9 cellular contexts compared by ENCODE assay signal in the genomic region with DNA sequence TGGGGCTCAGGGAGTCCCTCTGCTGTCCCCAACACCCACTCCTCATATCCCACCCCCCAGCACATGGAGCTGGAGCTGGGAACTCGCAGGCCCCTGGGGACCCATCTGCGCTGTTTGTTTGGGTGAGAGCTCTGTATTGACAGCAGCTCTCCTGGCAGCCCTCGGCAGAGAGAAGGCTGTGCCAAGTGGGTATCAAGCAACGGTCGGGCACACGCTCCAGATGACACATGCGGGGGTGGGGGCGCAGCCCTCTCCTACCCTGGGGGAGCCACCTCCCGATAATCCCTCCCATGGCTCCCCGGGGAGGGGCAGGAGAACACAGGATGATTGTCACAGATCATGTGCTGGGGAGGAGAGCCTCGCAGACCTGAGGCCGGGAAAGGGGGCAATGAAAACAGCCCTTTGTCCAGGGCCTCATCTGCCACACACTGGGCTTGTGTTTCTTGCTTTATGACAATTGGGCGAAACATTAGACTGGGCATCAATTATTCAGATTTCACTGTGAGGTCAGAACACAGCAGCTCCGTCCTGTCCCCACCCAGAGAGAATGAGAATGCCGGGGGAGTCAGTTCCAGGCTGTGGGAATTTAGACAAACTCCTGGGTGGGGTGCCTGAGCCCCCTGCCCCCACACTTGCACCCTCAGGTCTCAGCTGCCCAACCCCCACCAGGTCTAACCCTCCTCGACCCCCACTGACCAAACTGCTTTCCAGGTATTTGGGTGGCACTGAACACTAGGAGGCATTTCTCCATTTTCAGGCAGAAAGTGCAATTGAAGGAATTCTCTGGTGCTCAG. TPM values are rescaled to one million over a fixed set of nuclear protein-coding genes. Genes with fewer than 3 reads are reported as not detected.
DNase-seq lines count a peak whose midpoint lies in the region; ATAC-seq and TF ChIP-seq lines count a peak whose summit lies in the region.
"Had no signal": no experiment of that assay in that cellular context is flagged by ENCODE, and none has a peak within 500 bp of the region (broad histone marks: within the 10 kb centered on the region; RNA-seq: fewer than 3 reads in every experiment).

No MANE protein-coding gene starts in this region.

- no peak overlapping the region for H3K27ac ChIP-seq in DND-41 (ENCODE audit: low read length)

- ATAC-seq in DND-41 (ENCODE audit: insufficient read depth, low read depth) = no peak
- peak; percentile 30 for ATAC-seq in esophagus mucosa
- no peak for ATAC-seq in GM19351 (IDR thresholded peaks at IDR 0.05; ENCODE audit: unreplicated experiment)
- no peak for ATAC-seq in HG03175 (IDR thresholded peaks at IDR 0.05; ENCODE audit: unreplicated experiment)
- ATAC-seq in HG03432 (IDR thresholded peaks at IDR 0.05; ENCODE audit: unreplicated experiment) = no peak

- no peaks in the 10 kb centered on the region for H3K79me2 ChIP-seq in DND-41 (ENCODE audit: insufficient read depth, low read length)

- no peak overlapping the region for H2AFZ ChIP-seq in DND-41 (ENCODE audit: low read depth, low read length)

- peaks cover under 1% of the 10 kb centered on the region; the same call in 1 of the 2 replicates for H3K4me1 ChIP-seq in DND-41 (ENCODE audit: insufficient read depth, low read length)

- DNase-seq in DND-41 (peak; percentile 2), NCI-H446 (lab: John Stamatoyannopoulos, UW) (peak; percentile 30 to 65), pons (ENCODE audit: low spot score) (peak; percentile 98), ureter (ENCODE audit: low spot score) (no peak)
- DNase-seq: T-helper 1 cell had no signal

- no peaks in the 10 kb centered on the region for H3K9me3 ChIP-seq in DND-41 (ENCODE audit: insufficient read depth, low read length, severe bottlenecking)

- H3K4me2 ChIP-seq in DND-41 (ENCODE audit: insufficient read depth, low read length) = no peak overlapping the region

- no peak overlapping the region for H3K9ac ChIP-seq in DND-41 (ENCODE audit: low read depth, low read length)

- no peaks in the 10 kb centered on the region for H4K20me1 ChIP-seq in DND-41 (ENCODE audit: insufficient read depth, low read length)

- no peak for TF ChIP-seq CTCF in DND-41 (IDR thresholded peaks at IDR 0.05; ENCODE audit: borderline replicate concordance, extremely low read depth, low read length, poor library complexity, severe bottlenecking)

- no peaks in the 10 kb centered on the region for H3K27me3 ChIP-seq in DND-41 (ENCODE audit: insufficient read depth, low read length, poor library complexity)

- no peaks in the 10 kb centered on the region for H3K36me3 ChIP-seq in DND-41 (ENCODE audit: insufficient read depth, low read length)

- no peak overlapping the region for H3K4me3 ChIP-seq in DND-41 (ENCODE audit: low read depth in 1 of 2, low read length in 2 of 2)

RNA-seq across cellular contexts. Expression of gene KLF13, which starts 46.4 kb away (rescaled TPM):
- total RNA-seq in esophagus mucosa (42.7 TPM), ureter (77.5 TPM)
